In the genomic region with DNA sequence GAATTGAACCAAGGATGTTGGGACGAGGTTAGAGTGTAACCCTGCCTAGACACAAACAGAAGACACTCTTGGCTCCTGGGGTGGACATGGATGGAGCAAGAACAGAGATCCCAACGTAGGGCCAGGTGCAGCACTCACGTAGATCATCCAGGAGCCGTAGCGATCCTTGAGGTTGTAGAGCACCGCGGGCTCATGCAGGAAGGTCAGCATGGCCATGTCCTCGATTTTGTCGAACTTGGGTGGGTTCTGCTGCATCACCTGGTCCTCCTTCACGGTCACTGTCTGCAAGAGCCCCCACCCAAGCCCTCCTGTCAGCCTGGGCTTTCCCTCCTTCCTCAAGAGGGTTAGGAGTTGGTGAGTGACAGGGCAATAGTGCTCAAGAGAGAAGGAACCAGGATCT, we compare ENCODE assay signal across 23 cellular contexts. TPM values are rescaled to one million over a fixed set of nuclear protein-coding genes. Genes with fewer than 3 reads are reported as not detected.
"Had no signal": no experiment of that assay in that cellular context is flagged by ENCODE, and none has a peak within 500 bp of the region (broad histone marks: within the 10 kb centered on the region; RNA-seq: fewer than 3 reads in every experiment).

No MANE protein-coding gene starts in this region.

- ATAC-seq: activated CD4-positive, alpha-beta T cell treated with anti-CD3 and anti-CD28 coated beads for 36 hours; left lobe of liver had no signal

- H3K9me3 ChIP-seq: adrenal gland, ovary, thyroid gland had no signal

- DNase-seq: activated CD4-positive, alpha-beta memory T cell treated with anti-CD3 and anti-CD28 coated beads for 36 hours; activated CD4-positive, alpha-beta T cell treated with anti-CD3 and anti-CD28 coated beads for 36 hours; activated naive CD4-positive, alpha-beta T cell treated with anti-CD3 and anti-CD28 coated beads, Interleukin-2, amount 50 U/mL, for 16 hours; activated T-cell treated with anti-CD3 and anti-CD28 coated beads, Interleukin-2, amount 50 U/mL, for 1 hour; dorsolateral prefrontal cortex; foreskin fibroblast; hypothalamus; mammary epithelial cell; ovary; stimulated activated CD4-positive, alpha-beta T cell treated with anti-CD3 and anti-CD28 coated beads, Interleukin-12 subunit alpha, Interleukin-12 subunit beta, amount 100 ng/mL, for 4 hours; stimulated activated CD4-positive, alpha-beta T cell treated with anti-CD3 and anti-CD28 coated beads, Interleukin-1b, Interleukin-23, amount 100 ng/mL, for 48 hours; stimulated activated CD8-positive, alpha-beta memory T cell treated with anti-CD3 and anti-CD28 coated beads, Interleukin-4, amount 100 ng/mL, for 48 hours; stimulated activated naive CD4-positive, alpha-beta T cell; thyroid gland; WERI-Rb-1 had no signal

- H3K36me3 ChIP-seq: adrenal gland, ovary, thyroid gland, WERI-Rb-1 had no signal

- H3K27ac Mint-ChIP-seq: activated CD4-positive, alpha-beta memory T cell treated with anti-CD3 and anti-CD28 coated beads for 36 hours; activated CD4-positive, alpha-beta T cell treated with anti-CD3 and anti-CD28 coated beads for 36 hours; endodermal cell had no signal

- H3K36me3 Mint-ChIP-seq: activated CD4-positive, alpha-beta memory T cell treated with anti-CD3 and anti-CD28 coated beads for 36 hours had no signal

- H3K27ac ChIP-seq: adrenal gland, epithelial cell of prostate, ovary, thyroid gland, WERI-Rb-1 had no signal

- H3K4me3 ChIP-seq: adrenal gland, dorsolateral prefrontal cortex, ovary, thyroid gland had no signal

- H3K27me3 Mint-ChIP-seq: activated CD4-positive, alpha-beta memory T cell treated with anti-CD3 and anti-CD28 coated beads for 36 hours had no signal

- H3K27me3 ChIP-seq: adrenal gland, dorsolateral prefrontal cortex, ovary, thyroid gland had no signal

- H3K4me3 Mint-ChIP-seq: activated CD4-positive, alpha-beta memory T cell treated with anti-CD3 and anti-CD28 coated beads for 36 hours; activated CD4-positive, alpha-beta T cell treated with anti-CD3 and anti-CD28 coated beads for 36 hours; endodermal cell had no signal

- H3K4me1 Mint-ChIP-seq: activated CD4-positive, alpha-beta T cell treated with anti-CD3 and anti-CD28 coated beads for 36 hours had no signal

- H3K4me1 ChIP-seq: adrenal gland had no signal

- H3K9me3 Mint-ChIP-seq: activated CD4-positive, alpha-beta memory T cell treated with anti-CD3 and anti-CD28 coated beads for 36 hours; endodermal cell had no signal

RNA-seq across cellular contexts. Expression of a gene that starts 2.5 kb away (rescaled TPM):
- total RNA-seq: astrocyte; bronchial epithelial cell; left lobe of liver; mammary epithelial cell; T-helper 2 cell treated with Interferon-gamma antibody and Interleukin-4, amounts not matched to agents 100 ng/mL and 5 ng/mL, for 36 hours had no signal

RNA-seq across cellular contexts. Expression of a gene that starts 24.9 kb away (rescaled TPM):
- total RNA-seq: astrocyte; bronchial epithelial cell; endodermal cell; left lobe of liver; mammary epithelial cell; T-helper 2 cell treated with Interferon-gamma antibody and Interleukin-4, amounts not matched to agents 100 ng/mL and 5 ng/mL, for 36 hours; thyroid gland had no signal

RNA-seq across cellular contexts. Expression of a gene that starts 56.1 kb away (rescaled TPM):
- total RNA-seq: activated CD4-positive, alpha-beta memory T cell treated with anti-CD3 and anti-CD28 coated beads for 36 hours; activated CD4-positive, alpha-beta T cell treated with anti-CD3 and anti-CD28 coated beads for 36 hours; astrocyte; bronchial epithelial cell; left lobe of liver; mammary epithelial cell; myocyte; T-helper 2 cell treated with Interferon-gamma antibody and Interleukin-4, amounts not matched to agents 100 ng/mL and 5 ng/mL, for 36 hours had no signal
